1 cellular context compared by ENCODE assay signal in genomic region chr14:23307687-23308644, GRCh38.
TF ChIP-seq lines count a peak whose summit lies in the region.

No MANE protein-coding gene starts in this region.

TF ChIP-seq in GM23338, 12 proteins besides CTCF, POLR2A, EP300 and RAD21 (continued from another document):
- TF ChIP-seq ZNF462 (CRISPR knock-in tag; IDR thresholded peaks at IDR 0.05) (no peak), ZNF331 (CRISPR knock-in tag; IDR thresholded peaks at IDR 0.05; ENCODE audit: low read depth) (no peak), ETS1 (IDR thresholded peaks at IDR 0.05) (no peak), REST (IDR thresholded peaks at IDR 0.05; ENCODE audit: unreplicated experiment) (no peak), EZH2 (IDR thresholded peaks at IDR 0.05; ENCODE audit: low read depth, unreplicated experiment) (no peak), EZH2phosphoT487 (IDR thresholded peaks at IDR 0.05; ENCODE audit: unreplicated experiment) (no peak), JUNB (IDR thresholded peaks at IDR 0.05; ENCODE audit: unreplicated experiment) (no peak)
TF ChIP-seq in GM23338: peak in this region for 0.
